Comparison of ENCODE assay signal across 9 cellular contexts in genomic region chr12:571795-572531, GRCh38.
A peak's percentile ranks its signal among the peaks of the same experiment; 100 is the strongest.
DNase-seq lines count a peak whose midpoint lies in the region; ATAC-seq and TF ChIP-seq lines count a peak whose summit lies in the region.
"Had no signal": no experiment of that assay in that cellular context is flagged by ENCODE, and none has a peak within 500 bp of the region (broad histone marks: within the 10 kb centered on the region; RNA-seq: fewer than 3 reads in every experiment).

No MANE protein-coding gene starts in this region.

- H3K4me3 ChIP-seq in RWPE2 (ENCODE audit: severe bottlenecking) (no peak overlapping the region), sigmoid colon (no peak overlapping the region)

- TF ChIP-seq POLR2A in sigmoid colon (IDR thresholded peaks at IDR 0.05) = no peak

- ATAC-seq in RWPE2 (ENCODE audit: low read depth) (no peak), GM21723 (IDR thresholded peaks at IDR 0.05; ENCODE audit: unreplicated experiment) (no peak)

- H3K27ac ChIP-seq in RWPE2 (ENCODE audit: poor library complexity, severe bottlenecking) = peak overlapping the region; percentile 93
- peak overlapping the region; percentile 88 to 91 (median 90) for H3K27ac ChIP-seq in sigmoid colon

- H3K9me3 ChIP-seq in RWPE2 (ENCODE audit: severe bottlenecking) (no peaks in the 10 kb centered on the region), sigmoid colon (no peaks in the 10 kb centered on the region)

- 64 to 79% methylated on average over 19 of the region's 19 CpGs for WGBS in sigmoid colon, 2 donors

- H3K36me3 ChIP-seq in RWPE2 (ENCODE audit: low read depth) (no peaks in the 10 kb centered on the region), sigmoid colon (no peaks in the 10 kb centered on the region)

- H3K4me3 Mint-ChIP-seq in glutamatergic neuron (ENCODE audit: unreplicated experiment) = no peak overlapping the region

- no peaks in the 10 kb centered on the region for H3K36me3 Mint-ChIP-seq in glutamatergic neuron (ENCODE audit: unreplicated experiment)
- H3K36me3 Mint-ChIP-seq: memory B cell had no signal

- H3K4me1 Mint-ChIP-seq in glutamatergic neuron (ENCODE audit: low read depth, unreplicated experiment) = peaks cover 20% of the 10 kb centered on the region

- H3K9me3 Mint-ChIP-seq in glutamatergic neuron (ENCODE audit: unreplicated experiment) = peaks cover 4% of the 10 kb centered on the region
- H3K9me3 Mint-ChIP-seq: memory B cell had no signal

- H3K4me1 ChIP-seq in RWPE2 (ENCODE audit: insufficient read depth, poor library complexity, severe bottlenecking) = peaks cover 19% of the 10 kb centered on the region
- H3K4me1 ChIP-seq in sigmoid colon = peaks cover 0 to 49% (median 41%) of the 10 kb centered on the region in 4 donors

- no peaks in the 10 kb centered on the region for H3K27me3 ChIP-seq in RWPE2 (ENCODE audit: insufficient read depth, poor library complexity, severe bottlenecking)
- H3K27me3 ChIP-seq in sigmoid colon = no peaks in the 10 kb centered on the region

- intact Hi-C loops in sigmoid colon (cut with DNase I) = loop anchor here (2.0 to 10.0 kb wide), 2 partner anchors 71 to 1023 kb away; partner anchors contain the start of gene FBXL14

- peak overlapping the region; percentile 33 for H3K27ac Mint-ChIP-seq in glutamatergic neuron (ENCODE audit: unreplicated experiment)
- H3K27ac Mint-ChIP-seq: memory B cell had no signal

- H3K27me3 Mint-ChIP-seq in glutamatergic neuron (ENCODE audit: unreplicated experiment) = peaks cover 3% of the 10 kb centered on the region
- H3K27me3 Mint-ChIP-seq: memory B cell had no signal

- TF ChIP-seq CTCF in RWPE2 (IDR thresholded peaks at IDR 0.05; ENCODE audit: poor library complexity, severe bottlenecking) (no peak), glutamatergic neuron (IDR thresholded peaks at IDR 0.05; ENCODE audit: partially characterized antibody, unreplicated experiment) (no peak), sigmoid colon (IDR thresholded peaks at IDR 0.05) (no peak)

- DNase-seq in ELF-1 (ENCODE audit: low read depth, low spot score) (peak; percentile 53), RWPE2 (ENCODE audit: low spot score) (peak; percentile 48), glutamatergic neuron (no peak), sigmoid colon (peak; percentile 65), NCI-H446 (lab: John Stamatoyannopoulos, UW) (no peak), Ammon's horn (ENCODE audit: low spot score) (no peak), activated T-cell treated with anti-CD3 and anti-CD28 coated beads for 4 hours (no peak)

- no peak for TF ChIP-seq EP300 in sigmoid colon (IDR thresholded peaks at IDR 0.05)

Comparison
In these comparisons a context has a peak if more than half of its experiments do, and no peak if none do; other contexts are left out.
1. DNase-seq: peak in ELF-1 (single experiment), RWPE2 (single experiment) and sigmoid colon (single experiment); none in glutamatergic neuron (single experiment), NCI-H446 (0 of 2), Ammon's horn (single experiment) and activated T-cell treated with anti-CD3 and anti-CD28 coated beads for 4 hours (single experiment).